Comparison of ENCODE assay signal across 17 cellular contexts in genomic region chr18:8785855-8786765, GRCh38.
DNase-seq lines count a peak whose midpoint lies in the region; ATAC-seq and TF ChIP-seq lines count a peak whose summit lies in the region.
"Had no signal": no experiment of that assay in that cellular context is flagged by ENCODE, and none has a peak within 500 bp of the region (broad histone marks: within the 10 kb centered on the region; RNA-seq: fewer than 3 reads in every experiment).

No MANE protein-coding gene starts in this region.

- peak in 1 of 3 donors; percentile 2 for TF ChIP-seq POLR2A in body of pancreas (IDR thresholded peaks at IDR 0.05)

- peak; percentile 2 for DNase-seq in KBM-7
- no peak for DNase-seq in endothelial cell (ENCODE audit: low spot score)
- peak; percentile 39 for DNase-seq in osteoblast (ENCODE audit: insufficient read length, low spot score, missing footprints)
- DNase-seq in body of pancreas = no peak
- DNase-seq in immature natural killer cell = no peak
- DNase-seq in left lobe of liver (ENCODE audit: low spot score) = no peak
- DNase-seq: activated CD8-positive, alpha-beta T cell treated with anti-CD3 and anti-CD28 coated beads, Interleukin-2, amount 10 ng/mL, durations not matched to agents 7 days and 5 days; cortex of kidney; heart right ventricle; NCI-H1417 treated with DMSO at 0.1 percent for 48 hours; NCI-H446 treated with DMSO at 0.1 percent for 48 hours had no signal

- H3K27ac Mint-ChIP-seq in endothelial cell (ENCODE audit: unreplicated experiment) (peak overlapping the region; percentile 58), immature natural killer cell (no peak overlapping the region)
- H3K27ac Mint-ChIP-seq: activated CD8-positive, alpha-beta T cell treated with anti-CD3 and anti-CD28 coated beads, Interleukin-2, amount 10 ng/mL, durations not matched to agents 7 days and 5 days had no signal

- H3K36me3 Mint-ChIP-seq in endothelial cell (ENCODE audit: low read depth, unreplicated experiment) = no peaks in the 10 kb centered on the region
- H3K36me3 Mint-ChIP-seq in immature natural killer cell = no peaks in the 10 kb centered on the region

- no peaks in the 10 kb centered on the region for H3K79me2 ChIP-seq in osteoblast (ENCODE audit: insufficient read depth, low read length)

- ATAC-seq in GM21737 (IDR thresholded peaks at IDR 0.05; ENCODE audit: unreplicated experiment) = no peak
- no peak for ATAC-seq in body of pancreas
- ATAC-seq in left lobe of liver = no peak
- ATAC-seq: activated CD8-positive, alpha-beta T cell treated with anti-CD3 and anti-CD28 coated beads, Interleukin-2, amount 10 ng/mL, durations not matched to agents 7 days and 5 days had no signal

- no peaks in the 10 kb centered on the region for H3K9me3 Mint-ChIP-seq in endothelial cell (ENCODE audit: unreplicated experiment)
- H3K9me3 Mint-ChIP-seq in immature natural killer cell = no peaks in the 10 kb centered on the region

- intact Hi-C loops in body of pancreas (cut with DNase I) = no loop called here

- peaks cover 9% of the 10 kb centered on the region for H3K4me1 Mint-ChIP-seq in endothelial cell (ENCODE audit: unreplicated experiment)
- H3K4me1 Mint-ChIP-seq in immature natural killer cell = no peaks in the 10 kb centered on the region

- H3K4me2 ChIP-seq in BLaER1 (peak overlapping the region; percentile 96), osteoblast (ENCODE audit: insufficient read depth, low read length) (no peak overlapping the region)

- H3K27me3 Mint-ChIP-seq in endothelial cell (ENCODE audit: unreplicated experiment) (peaks cover 4% of the 10 kb centered on the region), immature natural killer cell (ENCODE audit: low read depth in 3 of 3) (peaks cover 3 to 14% (median 6%) of the 10 kb centered on the region in 3 donors)

- H3K4me3 Mint-ChIP-seq in endothelial cell (ENCODE audit: unreplicated experiment) = no peak overlapping the region
- H3K4me3 Mint-ChIP-seq in immature natural killer cell = no peak overlapping the region
- H3K4me3 Mint-ChIP-seq: activated CD8-positive, alpha-beta T cell treated with anti-CD3 and anti-CD28 coated beads, Interleukin-2, amount 10 ng/mL, durations not matched to agents 7 days and 5 days had no signal

- H3K27me3 ChIP-seq in BLaER1 (no peaks in the 10 kb centered on the region), osteoblast (ENCODE audit: insufficient read depth, low read length) (no peaks in the 10 kb centered on the region), body of pancreas (no peaks in the 10 kb centered on the region)
- H3K27me3 ChIP-seq: ascending aorta, heart right ventricle had no signal

- H3K4me1 ChIP-seq in BLaER1 (peaks cover 41% of the 10 kb centered on the region), osteoblast (ENCODE audit: insufficient read depth, low read length) (no peaks in the 10 kb centered on the region), body of pancreas (no peaks in the 10 kb centered on the region)
- H3K4me1 ChIP-seq: ascending aorta, heart right ventricle had no signal

- H3K27ac ChIP-seq in BLaER1 (peak overlapping the region; percentile 99), osteoblast (ENCODE audit: low read depth, low read length) (no peak overlapping the region), body of pancreas (no peak overlapping the region)
- H3K27ac ChIP-seq: ascending aorta, heart right ventricle, SK-N-MC, thoracic aorta had no signal

- H3K9me3 ChIP-seq in BLaER1 (no peaks in the 10 kb centered on the region; the same call in 1 of the 2 replicates), osteoblast (ENCODE audit: low read depth, low read length) (no peaks in the 10 kb centered on the region), body of pancreas (no peaks in the 10 kb centered on the region)
- H3K9me3 ChIP-seq: ascending aorta, HAP-1, heart right ventricle, thoracic aorta had no signal

- H3K4me3 ChIP-seq in BLaER1 (peak overlapping the region; percentile 92), osteoblast (ENCODE audit: insufficient read depth, low read length) (no peak overlapping the region), body of pancreas (no peak overlapping the region)
- H3K4me3 ChIP-seq: ascending aorta, HAP-1, heart right ventricle, SK-N-MC, thoracic aorta had no signal

- H4K20me1 ChIP-seq in BLaER1 = peaks cover 49% of the 10 kb centered on the region; the same call in 1 of the 2 replicates
- H4K20me1 ChIP-seq in osteoblast (ENCODE audit: insufficient read depth, low read length) = no peaks in the 10 kb centered on the region

- WGBS in body of pancreas, 2 donors = 87 to 89% methylated on average over 27 to 36 of the region's 38 CpGs

- H2AFZ ChIP-seq in osteoblast (ENCODE audit: low read length) = no peak overlapping the region

- peak overlapping the region; percentile 99 for H3K9ac ChIP-seq in BLaER1

- no peak for TF ChIP-seq CTCF in endothelial cell (IDR thresholded peaks at IDR 0.05; ENCODE audit: unreplicated experiment)
- no peak for TF ChIP-seq CTCF in osteoblast (IDR thresholded peaks at IDR 0.05; ENCODE audit: extremely low read depth, low read depth, low read length)
- no peak for TF ChIP-seq CTCF in body of pancreas (IDR thresholded peaks at IDR 0.05)

- in situ Hi-C loops in KBM-7 (cut with MboI; ENCODE audit: low pct_unique_long_range_greater_than_20kb, low sequenced_read_pairs) = no loop called here

- H3K36me3 ChIP-seq in BLaER1 (peaks cover 80% of the 10 kb centered on the region), osteoblast (ENCODE audit: insufficient read depth, low read length) (peaks cover 57% of the 10 kb centered on the region), body of pancreas (replicated peaks in 1 of 2; ENCODE audit: insufficient read depth in 1 of 2, low read depth in 2 of 2) (no peaks in the 10 kb centered on the region)
- H3K36me3 ChIP-seq: ascending aorta, HAP-1, thoracic aorta had no signal

Comparison
In these comparisons a context has a peak if more than half of its experiments do, and no peak if none do; other contexts are left out.
1. DNase-seq: peak in KBM-7 (single experiment) and osteoblast (single experiment); none in endothelial cell (single experiment), body of pancreas (0 of 4), immature natural killer cell (0 of 3) and left lobe of liver (single experiment).